1 cellular context compared by ENCODE assay signal in the genomic region with DNA sequence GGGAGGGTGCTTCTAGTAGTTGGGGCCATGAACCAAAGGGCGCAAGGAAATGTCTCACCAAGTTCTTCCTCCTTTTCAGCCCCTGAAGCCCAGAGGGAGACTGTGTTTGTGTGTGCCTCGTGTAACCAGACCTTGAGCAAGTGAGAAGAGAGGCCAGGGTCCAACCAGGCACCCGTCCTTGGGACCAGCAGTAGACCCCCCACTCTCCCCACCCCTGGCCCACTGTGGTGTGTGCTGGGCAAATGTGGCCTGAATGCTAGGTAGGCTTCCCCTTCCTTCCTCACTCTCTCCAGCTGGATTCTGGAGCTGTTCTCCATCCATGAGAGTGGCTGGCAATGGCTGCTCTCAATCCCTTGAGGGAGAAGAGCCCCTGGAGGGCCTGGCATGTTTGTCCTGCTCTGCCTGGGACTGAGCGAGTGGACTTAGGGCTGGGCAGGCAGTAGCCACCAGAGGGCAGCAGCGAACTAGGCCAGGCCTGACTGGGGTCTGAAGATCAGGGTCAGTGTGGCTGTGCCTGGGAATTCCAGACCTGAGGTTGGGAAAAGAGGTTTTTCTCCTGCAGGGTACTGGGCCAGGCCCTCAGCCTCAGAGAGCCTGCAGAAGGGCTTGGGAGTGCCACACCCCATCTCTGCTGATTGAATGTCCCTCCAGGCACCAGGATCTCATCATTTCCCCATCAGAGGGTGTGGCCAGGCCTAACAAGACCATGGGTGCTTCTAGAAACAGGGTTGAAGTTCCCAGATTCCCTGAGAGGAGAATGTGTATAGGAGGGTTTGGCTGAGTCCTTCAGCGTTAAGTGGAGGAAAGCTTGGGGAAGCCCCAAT.
A peak's percentile ranks its signal among the peaks of the same experiment; 100 is the strongest.
TF ChIP-seq lines count a peak whose summit lies in the region.

No MANE protein-coding gene starts in this region.

TF ChIP-seq in HepG2, 621 proteins besides CTCF, POLR2A, EP300 and RAD21 (continued from another document and continues in another):
- TF ChIP-seq, protein P1, sequence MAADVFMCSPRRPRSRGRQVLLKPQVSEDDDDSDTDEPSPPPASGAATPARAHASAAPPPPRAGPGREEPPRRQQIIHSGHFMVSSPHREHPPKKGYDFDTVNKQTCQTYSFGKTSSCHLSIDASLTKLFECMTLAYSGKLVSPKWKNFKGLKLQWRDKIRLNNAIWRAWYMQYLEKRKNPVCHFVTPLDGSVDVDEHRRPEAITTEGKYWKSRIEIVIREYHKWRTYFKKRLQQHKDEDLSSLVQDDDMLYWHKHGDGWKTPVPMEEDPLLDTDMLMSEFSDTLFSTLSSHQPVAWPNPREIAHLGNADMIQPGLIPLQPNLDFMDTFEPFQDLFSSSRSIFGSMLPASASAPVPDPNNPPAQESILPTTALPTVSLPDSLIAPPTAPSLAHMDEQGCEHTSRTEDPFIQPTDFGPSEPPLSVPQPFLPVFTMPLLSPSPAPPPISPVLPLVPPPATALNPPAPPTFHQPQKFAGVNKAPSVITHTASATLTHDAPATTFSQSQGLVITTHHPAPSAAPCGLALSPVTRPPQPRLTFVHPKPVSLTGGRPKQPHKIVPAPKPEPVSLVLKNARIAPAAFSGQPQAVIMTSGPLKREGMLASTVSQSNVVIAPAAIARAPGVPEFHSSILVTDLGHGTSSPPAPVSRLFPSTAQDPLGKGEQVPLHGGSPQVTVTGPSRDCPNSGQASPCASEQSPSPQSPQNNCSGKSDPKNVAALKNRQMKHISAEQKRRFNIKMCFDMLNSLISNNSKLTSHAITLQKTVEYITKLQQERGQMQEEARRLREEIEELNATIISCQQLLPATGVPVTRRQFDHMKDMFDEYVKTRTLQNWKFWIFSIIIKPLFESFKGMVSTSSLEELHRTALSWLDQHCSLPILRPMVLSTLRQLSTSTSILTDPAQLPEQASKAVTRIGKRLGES (CRISPR knock-in tag; IDR thresholded peaks at IDR 0.05; ENCODE audit: borderline replicate concordance) = no peak
- TF ChIP-seq ASH2L (IDR thresholded peaks at IDR 0.05; ENCODE audit: insufficient read length, low read depth, low read length) (no peak), ZNF441 (CRISPR knock-in tag; IDR thresholded peaks at IDR 0.05; ENCODE audit: borderline replicate concordance) (no peak), KAT2B (IDR thresholded peaks at IDR 0.05; ENCODE audit: borderline replicate concordance, low read depth, low read length) (no peak), SIX4 (CRISPR knock-in tag; IDR thresholded peaks at IDR 0.05) (no peak), BORCS8-MEF2B (CRISPR knock-in tag; IDR thresholded peaks at IDR 0.05) (peak; percentile 58; the same call in 1 of the 2 replicates), ZNF430 (CRISPR knock-in tag; IDR thresholded peaks at IDR 0.05) (no peak), SYNCRIP (IDR thresholded peaks at IDR 0.05; ENCODE audit: insufficient read depth, low read depth, low read length) (no peak), KLF15 (CRISPR knock-in tag; IDR thresholded peaks at IDR 0.05; ENCODE audit: borderline replicate concordance) (no peak), FOXK2 (IDR thresholded peaks at IDR 0.05) (no peak), ZNF121 (CRISPR knock-in tag; IDR thresholded peaks at IDR 0.05) (peak; percentile 97), ZBTB21 (CRISPR knock-in tag; IDR thresholded peaks at IDR 0.05) (no peak), NFE2L1 (CRISPR knock-in tag; IDR thresholded peaks at IDR 0.05; ENCODE audit: borderline replicate concordance) (no peak), ZNF501 (CRISPR knock-in tag; IDR thresholded peaks at IDR 0.05) (peak; percentile 69), ZNF10 (CRISPR knock-in tag; IDR thresholded peaks at IDR 0.05; ENCODE audit: borderline replicate concordance, low read depth) (no peak), ZNF761 (CRISPR knock-in tag; conservative IDR thresholded peaks at IDR 0.05) (no peak), ZMAT3 (CRISPR knock-in tag; conservative IDR thresholded peaks at IDR 0.05) (no peak; the same call in 1 of the 2 replicates), TARDBP (CRISPR knock-in tag; IDR thresholded peaks at IDR 0.05) (peak; percentile 56; the same call in 1 of the 2 replicates), POLR2AphosphoS2 (IDR thresholded peaks at IDR 0.05; ENCODE audit: low read depth, low read length) (no peak), MAF1 (CRISPR knock-in tag; IDR thresholded peaks at IDR 0.05; ENCODE audit: borderline replicate concordance) (no peak), ZBTB3 (CRISPR knock-in tag; IDR thresholded peaks at IDR 0.05; ENCODE audit: borderline replicate concordance, low read depth) (no peak), RBM39 (IDR thresholded peaks at IDR 0.05; ENCODE audit: low read depth, low read length, poor library complexity, severe bottlenecking) (no peak), TBL1XR1 (IDR thresholded peaks at IDR 0.05; ENCODE audit: borderline replicate concordance, low read length, partially characterized antibody) (no peak), FOSL1 (CRISPR knock-in tag; IDR thresholded peaks at IDR 0.05; ENCODE audit: borderline replicate concordance) (no peak), ZBTB8A (CRISPR knock-in tag; IDR thresholded peaks at IDR 0.05; ENCODE audit: borderline replicate concordance, low read depth) (no peak), LCORL (IDR thresholded peaks at IDR 0.05) (no peak), LCORL (CRISPR knock-in tag; IDR thresholded peaks at IDR 0.05) (peak; percentile 72), SIN3B (IDR thresholded peaks at IDR 0.05; ENCODE audit: low read length) (no peak), JUN (CRISPR knock-in tag; IDR thresholded peaks at IDR 0.05) (no peak), RFXANK (CRISPR knock-in tag; IDR thresholded peaks at IDR 0.05) (no peak)
- TF ChIP-seq, protein P2, sequence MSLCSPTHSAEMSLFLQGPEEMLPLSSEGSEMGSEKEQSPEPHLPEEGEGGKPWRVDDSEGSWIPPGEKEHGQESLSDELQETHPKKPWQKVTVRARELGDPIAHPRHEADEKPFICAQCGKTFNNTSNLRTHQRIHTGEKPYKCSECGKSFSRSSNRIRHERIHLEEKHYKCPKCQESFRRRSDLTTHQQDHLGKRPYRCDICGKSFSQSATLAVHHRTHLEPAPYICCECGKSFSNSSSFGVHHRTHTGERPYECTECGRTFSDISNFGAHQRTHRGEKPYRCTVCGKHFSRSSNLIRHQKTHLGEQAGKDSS (CRISPR knock-in tag; IDR thresholded peaks at IDR 0.05; ENCODE audit: borderline replicate concordance, low read depth) = peak; percentile 66; the same call in 1 of the 2 replicates
- TF ChIP-seq, protein P3, sequence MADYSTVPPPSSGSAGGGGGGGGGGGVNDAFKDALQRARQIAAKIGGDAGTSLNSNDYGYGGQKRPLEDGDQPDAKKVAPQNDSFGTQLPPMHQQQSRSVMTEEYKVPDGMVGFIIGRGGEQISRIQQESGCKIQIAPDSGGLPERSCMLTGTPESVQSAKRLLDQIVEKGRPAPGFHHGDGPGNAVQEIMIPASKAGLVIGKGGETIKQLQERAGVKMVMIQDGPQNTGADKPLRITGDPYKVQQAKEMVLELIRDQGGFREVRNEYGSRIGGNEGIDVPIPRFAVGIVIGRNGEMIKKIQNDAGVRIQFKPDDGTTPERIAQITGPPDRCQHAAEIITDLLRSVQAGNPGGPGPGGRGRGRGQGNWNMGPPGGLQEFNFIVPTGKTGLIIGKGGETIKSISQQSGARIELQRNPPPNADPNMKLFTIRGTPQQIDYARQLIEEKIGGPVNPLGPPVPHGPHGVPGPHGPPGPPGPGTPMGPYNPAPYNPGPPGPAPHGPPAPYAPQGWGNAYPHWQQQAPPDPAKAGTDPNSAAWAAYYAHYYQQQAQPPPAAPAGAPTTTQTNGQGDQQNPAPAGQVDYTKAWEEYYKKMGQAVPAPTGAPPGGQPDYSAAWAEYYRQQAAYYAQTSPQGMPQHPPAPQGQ (CRISPR knock-in tag; IDR thresholded peaks at IDR 0.05; ENCODE audit: borderline replicate concordance) = no peak
- TF ChIP-seq, protein P4, sequence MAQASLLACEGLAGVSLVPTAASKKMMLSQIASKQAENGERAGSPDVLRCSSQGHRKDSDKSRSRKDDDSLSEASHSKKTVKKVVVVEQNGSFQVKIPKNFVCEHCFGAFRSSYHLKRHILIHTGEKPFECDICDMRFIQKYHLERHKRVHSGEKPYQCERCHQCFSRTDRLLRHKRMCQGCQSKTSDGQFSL (CRISPR knock-in tag; IDR thresholded peaks at IDR 0.05) = no peak
- TF ChIP-seq, protein P5, sequence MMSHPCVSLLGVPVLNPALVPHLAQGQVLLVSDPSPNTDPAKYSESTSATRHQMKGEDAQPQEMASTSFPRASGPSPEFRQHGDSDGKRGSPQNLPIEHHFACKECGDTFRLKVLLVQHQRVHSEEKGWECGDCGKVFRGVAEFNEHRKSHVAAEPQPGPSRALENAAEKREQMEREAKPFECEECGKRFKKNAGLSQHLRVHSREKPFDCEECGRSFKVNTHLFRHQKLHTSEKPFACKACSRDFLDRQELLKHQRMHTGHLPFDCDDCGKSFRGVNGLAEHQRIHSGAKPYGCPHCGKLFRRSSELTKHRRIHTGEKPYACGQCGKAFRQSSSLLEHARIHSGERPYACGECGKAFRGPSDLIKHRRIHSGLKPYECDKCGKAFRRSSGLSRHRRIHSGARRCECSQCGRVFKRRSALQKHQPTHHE (CRISPR knock-in tag; IDR thresholded peaks at IDR 0.05; ENCODE audit: borderline replicate concordance) = no peak
- TF ChIP-seq, protein P6, sequence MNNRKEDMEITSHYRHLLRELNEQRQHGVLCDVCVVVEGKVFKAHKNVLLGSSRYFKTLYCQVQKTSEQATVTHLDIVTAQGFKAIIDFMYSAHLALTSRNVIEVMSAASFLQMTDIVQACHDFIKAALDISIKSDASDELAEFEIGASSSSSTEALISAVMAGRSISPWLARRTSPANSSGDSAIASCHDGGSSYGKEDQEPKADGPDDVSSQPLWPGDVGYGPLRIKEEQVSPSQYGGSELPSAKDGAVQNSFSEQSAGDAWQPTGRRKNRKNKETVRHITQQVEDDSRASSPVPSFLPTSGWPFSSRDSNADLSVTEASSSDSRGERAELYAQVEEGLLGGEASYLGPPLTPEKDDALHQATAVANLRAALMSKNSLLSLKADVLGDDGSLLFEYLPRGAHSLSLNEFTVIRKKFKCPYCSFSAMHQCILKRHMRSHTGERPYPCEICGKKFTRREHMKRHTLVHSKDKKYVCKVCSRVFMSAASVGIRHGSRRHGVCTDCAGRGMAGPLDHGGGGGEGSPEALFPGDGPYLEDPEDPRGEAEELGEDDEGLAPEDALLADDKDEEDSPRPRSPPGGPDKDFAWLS (CRISPR knock-in tag; IDR thresholded peaks at IDR 0.05; ENCODE audit: borderline replicate concordance) = no peak
- TF ChIP-seq, protein P7, sequence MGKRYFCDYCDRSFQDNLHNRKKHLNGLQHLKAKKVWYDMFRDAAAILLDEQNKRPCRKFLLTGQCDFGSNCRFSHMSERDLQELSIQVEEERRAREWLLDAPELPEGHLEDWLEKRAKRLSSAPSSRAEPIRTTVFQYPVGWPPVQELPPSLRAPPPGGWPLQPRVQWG (CRISPR knock-in tag; IDR thresholded peaks at IDR 0.05; ENCODE audit: borderline replicate concordance, low read depth) = no peak
- TF ChIP-seq, protein P8, sequence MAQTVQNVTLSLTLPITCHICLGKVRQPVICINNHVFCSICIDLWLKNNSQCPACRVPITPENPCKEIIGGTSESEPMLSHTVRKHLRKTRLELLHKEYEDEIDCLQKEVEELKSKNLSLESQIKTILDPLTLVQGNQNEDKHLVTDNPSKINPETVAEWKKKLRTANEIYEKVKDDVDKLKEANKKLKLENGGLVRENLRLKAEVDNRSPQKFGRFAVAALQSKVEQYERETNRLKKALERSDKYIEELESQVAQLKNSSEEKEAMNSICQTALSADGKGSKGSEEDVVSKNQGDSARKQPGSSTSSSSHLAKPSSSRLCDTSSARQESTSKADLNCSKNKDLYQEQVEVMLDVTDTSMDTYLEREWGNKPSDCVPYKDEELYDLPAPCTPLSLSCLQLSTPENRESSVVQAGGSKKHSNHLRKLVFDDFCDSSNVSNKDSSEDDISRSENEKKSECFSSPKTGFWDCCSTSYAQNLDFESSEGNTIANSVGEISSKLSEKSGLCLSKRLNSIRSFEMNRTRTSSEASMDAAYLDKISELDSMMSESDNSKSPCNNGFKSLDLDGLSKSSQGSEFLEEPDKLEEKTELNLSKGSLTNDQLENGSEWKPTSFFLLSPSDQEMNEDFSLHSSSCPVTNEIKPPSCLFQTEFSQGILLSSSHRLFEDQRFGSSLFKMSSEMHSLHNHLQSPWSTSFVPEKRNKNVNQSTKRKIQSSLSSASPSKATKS (CRISPR knock-in tag; IDR thresholded peaks at IDR 0.05) = no peak
- TF ChIP-seq, protein P9, sequence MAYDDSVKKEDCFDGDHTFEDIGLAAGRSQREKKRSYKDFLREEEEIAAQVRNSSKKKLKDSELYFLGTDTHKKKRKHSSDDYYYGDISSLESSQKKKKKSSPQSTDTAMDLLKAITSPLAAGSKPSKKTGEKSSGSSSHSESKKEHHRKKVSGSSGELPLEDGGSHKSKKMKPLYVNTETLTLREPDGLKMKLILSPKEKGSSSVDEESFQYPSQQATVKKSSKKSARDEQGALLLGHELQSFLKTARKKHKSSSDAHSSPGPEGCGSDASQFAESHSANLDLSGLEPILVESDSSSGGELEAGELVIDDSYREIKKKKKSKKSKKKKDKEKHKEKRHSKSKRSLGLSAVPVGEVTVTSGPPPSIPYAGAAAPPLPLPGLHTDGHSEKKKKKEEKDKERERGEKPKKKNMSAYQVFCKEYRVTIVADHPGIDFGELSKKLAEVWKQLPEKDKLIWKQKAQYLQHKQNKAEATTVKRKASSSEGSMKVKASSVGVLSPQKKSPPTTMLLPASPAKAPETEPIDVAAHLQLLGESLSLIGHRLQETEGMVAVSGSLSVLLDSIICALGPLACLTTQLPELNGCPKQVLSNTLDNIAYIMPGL (CRISPR knock-in tag; IDR thresholded peaks at IDR 0.05; ENCODE audit: borderline replicate concordance in 1 of 2, low read depth in 1 of 2) = peak; percentile 51 to 66; a peak in 2 of 4 replicates
- TF ChIP-seq, protein P10, sequence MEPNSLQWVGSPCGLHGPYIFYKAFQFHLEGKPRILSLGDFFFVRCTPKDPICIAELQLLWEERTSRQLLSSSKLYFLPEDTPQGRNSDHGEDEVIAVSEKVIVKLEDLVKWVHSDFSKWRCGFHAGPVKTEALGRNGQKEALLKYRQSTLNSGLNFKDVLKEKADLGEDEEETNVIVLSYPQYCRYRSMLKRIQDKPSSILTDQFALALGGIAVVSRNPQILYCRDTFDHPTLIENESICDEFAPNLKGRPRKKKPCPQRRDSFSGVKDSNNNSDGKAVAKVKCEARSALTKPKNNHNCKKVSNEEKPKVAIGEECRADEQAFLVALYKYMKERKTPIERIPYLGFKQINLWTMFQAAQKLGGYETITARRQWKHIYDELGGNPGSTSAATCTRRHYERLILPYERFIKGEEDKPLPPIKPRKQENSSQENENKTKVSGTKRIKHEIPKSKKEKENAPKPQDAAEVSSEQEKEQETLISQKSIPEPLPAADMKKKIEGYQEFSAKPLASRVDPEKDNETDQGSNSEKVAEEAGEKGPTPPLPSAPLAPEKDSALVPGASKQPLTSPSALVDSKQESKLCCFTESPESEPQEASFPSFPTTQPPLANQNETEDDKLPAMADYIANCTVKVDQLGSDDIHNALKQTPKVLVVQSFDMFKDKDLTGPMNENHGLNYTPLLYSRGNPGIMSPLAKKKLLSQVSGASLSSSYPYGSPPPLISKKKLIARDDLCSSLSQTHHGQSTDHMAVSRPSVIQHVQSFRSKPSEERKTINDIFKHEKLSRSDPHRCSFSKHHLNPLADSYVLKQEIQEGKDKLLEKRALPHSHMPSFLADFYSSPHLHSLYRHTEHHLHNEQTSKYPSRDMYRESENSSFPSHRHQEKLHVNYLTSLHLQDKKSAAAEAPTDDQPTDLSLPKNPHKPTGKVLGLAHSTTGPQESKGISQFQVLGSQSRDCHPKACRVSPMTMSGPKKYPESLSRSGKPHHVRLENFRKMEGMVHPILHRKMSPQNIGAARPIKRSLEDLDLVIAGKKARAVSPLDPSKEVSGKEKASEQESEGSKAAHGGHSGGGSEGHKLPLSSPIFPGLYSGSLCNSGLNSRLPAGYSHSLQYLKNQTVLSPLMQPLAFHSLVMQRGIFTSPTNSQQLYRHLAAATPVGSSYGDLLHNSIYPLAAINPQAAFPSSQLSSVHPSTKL (CRISPR knock-in tag; IDR thresholded peaks at IDR 0.05) = peak; percentile 49; the same call in 1 of the 2 replicates
